ENCODE assay signal across 19 cellular contexts in genomic region chr3:131699001-131699400, GRCh38.
"Had no signal": no experiment of that assay in that cellular context is flagged by ENCODE, and none has a peak within 500 bp of the region (broad histone marks: within the 10 kb centered on the region; RNA-seq: fewer than 3 reads in every experiment).

No MANE protein-coding gene starts in this region.

- H3K27ac Mint-ChIP-seq: mesothelial cell of epicardium, natural killer cell had no signal

- H3K4me3 Mint-ChIP-seq: mesothelial cell of epicardium, natural killer cell, neural crest cell had no signal

- H3K9me3 Mint-ChIP-seq: mesothelial cell of epicardium, neural crest cell had no signal

- H3K4me1 Mint-ChIP-seq: mesothelial cell of epicardium, natural killer cell, neural crest cell had no signal

- ATAC-seq: gastrocnemius medialis, heart right ventricle, left lobe of liver, natural killer cell, sciatic nerve had no signal

- DNase-seq: effector memory CD4-positive, alpha-beta T cell; gastrocnemius medialis; heart right ventricle; hypothalamus; mammary epithelial cell; natural killer cell; stimulated activated CD4-positive, alpha-beta T cell treated with anti-CD3 and anti-CD28 coated beads, Interleukin-2, amount 100 ng/mL, for 24 hours; stimulated activated CD4-positive, alpha-beta T cell treated with anti-CD3 and anti-CD28 coated beads, Interleukin-4, amount 100 ng/mL, for 4 hours; stimulated activated naive CD4-positive, alpha-beta T cell; stomach; substantia nigra; transverse colon had no signal

- H3K36me3 Mint-ChIP-seq: mesothelial cell of epicardium had no signal

- H3K4me3 ChIP-seq: esophagus muscularis mucosa, gastrocnemius medialis, heart right ventricle, skin epidermis, stomach, thoracic aorta, transverse colon had no signal
